ENCODE assay signal across 9 cellular contexts in genomic region chr1:183480971-183481431, GRCh38. TPM values are rescaled to one million over a fixed set of nuclear protein-coding genes. Genes with fewer than 3 reads are reported as not detected.
DNase-seq lines count a peak whose midpoint lies in the region; ATAC-seq and TF ChIP-seq lines count a peak whose summit lies in the region.
"Had no signal": no experiment of that assay in that cellular context is flagged by ENCODE, and none has a peak within 500 bp of the region (broad histone marks: within the 10 kb centered on the region; RNA-seq: fewer than 3 reads in every experiment).

No MANE protein-coding gene starts in this region.

- DNase-seq in GM12865 (ENCODE audit: low read depth) = peak; percentile 50
- DNase-seq in Karpas-422 = peak; percentile 92
- DNase-seq in fibroblast of the aortic adventitia (ENCODE audit: low read depth) = peak; percentile 31
- no peak for DNase-seq in brain microvascular endothelial cell
- DNase-seq in sciatic nerve (ENCODE audit: low spot score) = no peak
- DNase-seq in thyroid gland = no peak
- DNase-seq in NCI-H2081 treated with DMSO at 0.1 percent for 48 hours (lab: John Stamatoyannopoulos, UW) = no peak
- DNase-seq: heart left ventricle had no signal

- no peak for TF ChIP-seq POLR2A in thyroid gland (IDR thresholded peaks at IDR 0.05)

- peak overlapping the region; percentile 33 for H3K4me3 ChIP-seq in GM12865 (ENCODE audit: low read depth, low read length)
- H3K4me3 ChIP-seq in Karpas-422 (ENCODE audit: low read length) = peak overlapping the region; percentile 60
- no peak overlapping the region for H3K4me3 ChIP-seq in fibroblast of the aortic adventitia (ENCODE audit: low read depth, low read length)
- H3K4me3 ChIP-seq in brain microvascular endothelial cell (ENCODE audit: low read depth, low read length) = no peak overlapping the region
- no peak overlapping the region for H3K4me3 ChIP-seq in thyroid gland (replicated peaks in 1 of 3)
- H3K4me3 ChIP-seq: heart left ventricle had no signal

- TF ChIP-seq CTCF in GM12865 (IDR thresholded peaks at IDR 0.05; ENCODE audit: insufficient read depth, low read depth, low read length, missing control alignments) (no peak), fibroblast of the aortic adventitia (IDR thresholded peaks at IDR 0.05; ENCODE audit: insufficient read depth, low read length) (no peak), brain microvascular endothelial cell (IDR thresholded peaks at IDR 0.05; ENCODE audit: low read depth, low read length, missing control alignments) (no peak), thyroid gland (IDR thresholded peaks at IDR 0.05) (no peak)

- no peaks in the 10 kb centered on the region for H3K27me3 ChIP-seq in Karpas-422 (ENCODE audit: low read length)
- H3K27me3 ChIP-seq in brain microvascular endothelial cell (replicated peaks) = no peaks in the 10 kb centered on the region
- H3K27me3 ChIP-seq in thyroid gland = no peaks in the 10 kb centered on the region
- H3K27me3 ChIP-seq: heart left ventricle had no signal

- H3K9ac ChIP-seq in Karpas-422 (ENCODE audit: low read length) = peak overlapping the region; percentile 70

- H2AFZ ChIP-seq in Karpas-422 (ENCODE audit: low read length) = no peak overlapping the region

- in situ Hi-C loops in brain microvascular endothelial cell (cut with HindIII; ENCODE audit: low pct_ligation_motif_present, low sequenced_read_pairs) = no loop called here

- H3K4me2 ChIP-seq in Karpas-422 (ENCODE audit: low read depth, low read length, poor library complexity, severe bottlenecking) = peak overlapping the region; percentile 78

- H4K20me1 ChIP-seq in Karpas-422 (ENCODE audit: insufficient read depth, low read depth, low read length) = peaks cover 5% of the 10 kb centered on the region

- peaks cover 100% of the 10 kb centered on the region for H3K79me2 ChIP-seq in Karpas-422 (ENCODE audit: low read length)

- no peaks in the 10 kb centered on the region for H3K9me2 ChIP-seq in Karpas-422 (replicated peaks; ENCODE audit: insufficient read depth, low read length)

- peaks cover 92% of the 10 kb centered on the region for H3K4me1 ChIP-seq in Karpas-422 (ENCODE audit: low read length)
- H3K4me1 ChIP-seq in thyroid gland = peaks cover 25 to 27% of the 10 kb centered on the region in 2 donors

- ATAC-seq in GM21529 (IDR thresholded peaks at IDR 0.05; ENCODE audit: unreplicated experiment) (peak; percentile 74), sciatic nerve (no peak)

- H3K9me3 ChIP-seq in Karpas-422 (ENCODE audit: low read length) (no peaks in the 10 kb centered on the region), thyroid gland (no peaks in the 10 kb centered on the region)
- H3K9me3 ChIP-seq: heart left ventricle had no signal

- intact Hi-C loops in sciatic nerve (cut with DNase I) (no loop called here), thyroid gland (cut with DNase I) (no loop called here)

- 76% methylated on average over 1 of the region's 1 CpG for WGBS in thyroid gland, 2 donors

- H3K36me3 ChIP-seq in Karpas-422 (ENCODE audit: insufficient read depth, low read length) (peaks cover 29% of the 10 kb centered on the region), brain microvascular endothelial cell (replicated peaks) (no peaks in the 10 kb centered on the region), thyroid gland (no peaks in the 10 kb centered on the region)
- H3K36me3 ChIP-seq: heart left ventricle had no signal

- H3K27ac ChIP-seq in Karpas-422 (ENCODE audit: low read length) (peak overlapping the region; percentile 98), brain microvascular endothelial cell (no peak overlapping the region), thyroid gland (no peak overlapping the region)

RNA-seq across cellular contexts. Expression of gene SMG7, which starts 8.7 kb away (rescaled TPM):
- total RNA-seq in Karpas-422 (2014; rRNA removed; shearing (Covaris generic); ENCODE audit: low replicate concordance) = 41.1 and 99.7 TPM in 2 replicates
- total RNA-seq in fibroblast of the aortic adventitia (ENCODE audit: low replicate concordance) (6.9 and 29.0 TPM in 2 replicates), sciatic nerve (75.2 TPM), thyroid gland (10 to 100 TPM; 37.8 to 82.1 (median 58.9) TPM)

Comparison
In these comparisons a context has a peak if more than half of its experiments do, and no peak if none do; other contexts are left out.
1. DNase-seq: peak in GM12865 (single experiment), Karpas-422 (single experiment) and fibroblast of the aortic adventitia (single experiment); none in brain microvascular endothelial cell (single experiment), sciatic nerve (single experiment), thyroid gland (0 of 2) and NCI-H2081 treated with DMSO at 0.1 percent for 48 hours (single experiment).
2. H3K4me3 ChIP-seq: peak in GM12865 (single experiment) and Karpas-422 (single experiment); none in fibroblast of the aortic adventitia (single experiment), brain microvascular endothelial cell (single experiment) and thyroid gland (0 of 3).